In genomic region chr12:108553799-108554198, GRCh38 we compare ENCODE assay signal across 1 cellular context.
TF ChIP-seq lines count a peak whose summit lies in the region.

No MANE protein-coding gene starts in this region.

TF ChIP-seq in K562, 482 proteins besides CTCF, POLR2A, EP300 and RAD21:
- no peak for TF ChIP-seq USF1 (CRISPR knock-in tag; IDR thresholded peaks at IDR 0.05)
- peak in 1 of 3 experiments; percentile 15 for TF ChIP-seq YY1 (IDR thresholded peaks at IDR 0.05; ENCODE audit: borderline replicate concordance in 1 of 3, control insufficient read depth in 1 of 3, extremely low read depth in 1 of 3, insufficient read depth in 3 of 3, insufficient read length in 1 of 3, insufficient replicate concordance in 2 of 3, low read depth in 1 of 3, low read length in 2 of 3)
